Comparison of ENCODE assay signal across 29 cellular contexts in the genomic region with DNA sequence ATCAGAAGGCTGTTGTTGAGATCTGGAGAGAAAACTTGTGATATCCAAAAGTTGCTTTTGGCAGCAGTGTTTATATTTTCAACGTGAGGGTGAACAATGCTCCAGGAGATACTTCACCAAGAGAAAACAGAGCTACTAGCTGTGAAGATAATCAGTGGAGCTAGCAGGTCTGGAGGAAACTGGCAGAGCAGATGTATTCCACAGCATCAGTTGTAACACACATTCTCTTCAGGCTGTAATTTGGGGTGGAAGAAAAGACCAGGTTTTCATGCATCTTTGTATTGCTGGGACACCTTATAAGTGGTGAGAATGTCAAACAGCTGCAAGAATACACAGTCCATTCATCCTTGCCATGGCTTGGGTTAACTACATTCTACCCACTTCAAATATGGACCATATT. TPM values are rescaled to one million over a fixed set of nuclear protein-coding genes. Genes with fewer than 3 reads are reported as not detected.
DNase-seq lines count a peak whose midpoint lies in the region; ATAC-seq, FAIRE-seq and TF ChIP-seq lines count a peak whose summit lies in the region.
"Had no signal": no experiment of that assay in that cellular context is flagged by ENCODE, and none has a peak within 500 bp of the region (broad histone marks: within the 10 kb centered on the region; RNA-seq: fewer than 3 reads in every experiment).

No MANE protein-coding gene starts in this region.

- CTCF ChIA-PET in A549 (lab: Yijun Ruan, JAX): interaction anchor here (0.9 to 5.0 kb wide), 8 partner anchors 8 to 474 kb away, joined by 3 to 46 read pairs (median 4); a partner anchor contains a TSS

- FAIRE-seq in A549 (lab: Jason Lieb, UNC): no peak
- FAIRE-seq: frontal cortex, H1, HepG2 had no signal

- no peak overlapping the region for H3K9ac ChIP-seq in endodermal cell (ENCODE audit: extremely low read depth, low read length, poor library complexity, severe bottlenecking)
- H3K9ac ChIP-seq in parathyroid adenoma: no peak overlapping the region
- H3K9ac ChIP-seq: BLaER1 had no signal

- TF ChIP-seq RAD21 in A549 (conservative IDR thresholded peaks at IDR 0.05 in 1 of 2, IDR thresholded peaks at IDR 0.05 in 1 of 2): no peak

- no peak for TF ChIP-seq EP300 in A549 (IDR thresholded peaks at IDR 0.05)

- H3K9me3 ChIP-seq in A549 (no peaks in the 10 kb centered on the region), endodermal cell (ENCODE audit: control insufficient read depth, low read length) (no peaks in the 10 kb centered on the region), parathyroid adenoma (ENCODE audit: control insufficient read depth, low read length) (no peaks in the 10 kb centered on the region), prostate gland (no peaks in the 10 kb centered on the region)
- H3K9me3 ChIP-seq: BLaER1, esophagus muscularis mucosa had no signal

- H3K4me1 Mint-ChIP-seq in HFFc6 (ENCODE audit: low read depth): peaks cover 62% of the 10 kb centered on the region
- peaks cover 75% of the 10 kb centered on the region for H3K4me1 Mint-ChIP-seq in endodermal cell

- H3K27ac ChIP-seq in A549 (no peak overlapping the region), endodermal cell (ENCODE audit: low read depth, low read length) (no peak overlapping the region), parathyroid adenoma (no peak overlapping the region), prostate gland (no peak overlapping the region)
- H3K27ac ChIP-seq: BLaER1, skin epidermis had no signal

- peaks cover 2% of the 10 kb centered on the region for H3K79me2 ChIP-seq in parathyroid adenoma

- no peak for ATAC-seq in A549
- ATAC-seq in HG02623 (IDR thresholded peaks at IDR 0.05; ENCODE audit: unreplicated experiment): no peak
- ATAC-seq: activated CD8-positive, alpha-beta T cell treated with anti-CD3 and anti-CD28 coated beads for 36 hours; effector memory CD8-positive, alpha-beta T cell; HepG2 had no signal

- H3K4me2 ChIP-seq in A549 (peak overlapping the region; percentile 96), parathyroid adenoma (ENCODE audit: low read length) (peak overlapping the region; percentile 27)

- H3K4me3 Mint-ChIP-seq in HFFc6 (peak overlapping the region; percentile 85), endodermal cell (no peak overlapping the region)
- H3K4me3 Mint-ChIP-seq: activated CD8-positive, alpha-beta T cell treated with anti-CD3 and anti-CD28 coated beads for 36 hours; effector memory CD8-positive, alpha-beta T cell; neural crest cell had no signal

- H3K36me3 ChIP-seq in endodermal cell (ENCODE audit: control insufficient read depth, insufficient read depth, low read length) (peaks cover 27% of the 10 kb centered on the region), parathyroid adenoma (ENCODE audit: control insufficient read depth, insufficient read depth, low read length) (no peaks in the 10 kb centered on the region), prostate gland (peaks cover 0 to 5% of the 10 kb centered on the region in 2 donors)

- TF ChIP-seq POLR2A in A549 (IDR thresholded peaks at IDR 0.05; ENCODE audit: low read length) (no peak), prostate gland (IDR thresholded peaks at IDR 0.05) (no peak)

- H3K4me3 ChIP-seq in A549 (no peak overlapping the region), endodermal cell (ENCODE audit: low read length) (peak overlapping the region; percentile 41), parathyroid adenoma (ENCODE audit: low read depth, low read length) (no peak overlapping the region), prostate gland (no peak overlapping the region)
- H3K4me3 ChIP-seq: BLaER1, esophagus muscularis mucosa, skin epidermis had no signal

- H3K36me3 Mint-ChIP-seq in HFFc6 (ENCODE audit: low read depth) (peaks cover 20% of the 10 kb centered on the region), endodermal cell (ENCODE audit: low read depth) (peaks cover 11% of the 10 kb centered on the region)

- DNase-seq in A549 (ENCODE audit: low read depth in 1 of 2, low spot score in 1 of 2) (no peak), HFFc6 (no peak), endodermal cell (no peak), prostate gland (ENCODE audit: low spot score) (no peak), retina (no peak)
- no peak for DNase-seq in activated CD4-positive, alpha-beta T cell treated with anti-CD3 and anti-CD28 coated beads for 4 hours
- DNase-seq: ACHN; activated CD4-positive, CD25-positive, alpha-beta regulatory T cell; activated CD8-positive, alpha-beta T cell treated with anti-CD3 and anti-CD28 coated beads for 36 hours; activated effector memory CD4-positive, alpha-beta T cell treated with Interleukin-2 at 50 U/mL for 16 hours; effector memory CD8-positive, alpha-beta T cell; hypothalamus; NCI-H1048; NCI-H2029 treated with DMSO at 0.1 percent for 48 hours; NCI-H345; NCI-H774; OCI-M1; Right ventricle myocardium superior; stimulated activated CD4-positive, alpha-beta T cell treated with anti-CD3 and anti-CD28 coated beads, Interleukin-1b, Interleukin-23, amount 100 ng/mL, for 48 hours; T-helper 9 cell had no signal

- H2AFZ ChIP-seq in parathyroid adenoma: no peak overlapping the region

- H3K27me3 Mint-ChIP-seq in HFFc6 (ENCODE audit: insufficient read depth) (no peaks in the 10 kb centered on the region; the same call in 1 of the 2 replicates), endodermal cell (ENCODE audit: insufficient read depth) (no peaks in the 10 kb centered on the region)
- H3K27me3 Mint-ChIP-seq: activated CD8-positive, alpha-beta T cell treated with anti-CD3 and anti-CD28 coated beads for 36 hours; effector memory CD8-positive, alpha-beta T cell had no signal

- H3K27me3 ChIP-seq in endodermal cell (ENCODE audit: control insufficient read depth, insufficient read depth, low read length, poor library complexity, severe bottlenecking) (no peaks in the 10 kb centered on the region), parathyroid adenoma (ENCODE audit: control insufficient read depth, insufficient read depth, low read length) (no peaks in the 10 kb centered on the region), prostate gland (replicated peaks; ENCODE audit: insufficient read depth) (no peaks in the 10 kb centered on the region)
- H3K27me3 ChIP-seq: BLaER1, esophagus muscularis mucosa had no signal

- no peak for TF ChIP-seq CTCF in A549 (IDR thresholded peaks at IDR 0.05)
- no peak for TF ChIP-seq CTCF in HFFc6 (IDR thresholded peaks at IDR 0.05)
- no peak for TF ChIP-seq CTCF in endodermal cell (conservative IDR thresholded peaks at IDR 0.05)
- TF ChIP-seq CTCF in parathyroid adenoma (IDR thresholded peaks at IDR 0.05): no peak
- no peak for TF ChIP-seq CTCF in prostate gland (IDR thresholded peaks at IDR 0.05)

- H3K4me1 ChIP-seq in A549: peaks cover 55% of the 10 kb centered on the region
- peaks cover 45% of the 10 kb centered on the region for H3K4me1 ChIP-seq in endodermal cell (ENCODE audit: control insufficient read depth, insufficient read depth, low read length)
- peaks cover 33% of the 10 kb centered on the region for H3K4me1 ChIP-seq in parathyroid adenoma
- H3K4me1 ChIP-seq in prostate gland (replicated peaks): peaks cover 8% of the 10 kb centered on the region

- peak overlapping the region; percentile 90; the same call in 1 of the 2 replicates for H3K27ac Mint-ChIP-seq in HFFc6
- peak overlapping the region; percentile 45 for H3K27ac Mint-ChIP-seq in endodermal cell
- H3K27ac Mint-ChIP-seq: activated CD8-positive, alpha-beta T cell treated with anti-CD3 and anti-CD28 coated beads for 36 hours; effector memory CD8-positive, alpha-beta T cell had no signal

- H3K9me3 Mint-ChIP-seq in HFFc6 (no peaks in the 10 kb centered on the region), endodermal cell (no peaks in the 10 kb centered on the region)
- H3K9me3 Mint-ChIP-seq: activated CD8-positive, alpha-beta T cell treated with anti-CD3 and anti-CD28 coated beads for 36 hours; effector memory CD8-positive, alpha-beta T cell; neural crest cell had no signal

- POLR2A ChIA-PET in A549 (lab: Yijun Ruan, JAX): no interaction called here

- WGBS in A549 (ENCODE audit: missing lambda C conversion rate): 9% methylated on average over 1 of the region's 1 CpG
- 45 to 63% methylated on average over 1 of the region's 1 CpG for WGBS in endodermal cell (ENCODE audit: insufficient coverage in 1 of 2, insufficient read length in 1 of 2), 2 experiments
- 35% methylated on average over 1 of the region's 1 CpG for WGBS in prostate gland

- intact Hi-C loops in prostate gland (cut with DNase I): no loop called here

TF ChIP-seq in A549, 52 proteins besides CTCF, POLR2A, EP300 and RAD21 (continues in another document):
- TF ChIP-seq MAZ (IDR thresholded peaks at IDR 0.05; ENCODE audit: borderline replicate concordance, low read depth, low read length) (no peak), GATA3 (IDR thresholded peaks at IDR 0.05; ENCODE audit: borderline replicate concordance) (no peak), ZFP36 (IDR thresholded peaks at IDR 0.05; ENCODE audit: borderline replicate concordance, partially characterized antibody) (no peak)

RNA-seq across cellular contexts. Expression of a gene that starts 22.0 kb away (rescaled TPM):
- polyA plus RNA-seq in A549 (2011; rRNA removed) (147 and 148 TPM in 2 replicates), A549 (2017; fragmentation: RNase III; extraction: RNeasy Plus Mini Kit Qiagen cat#74134 plus additional on column Dnase treatment) (124 to 145 TPM (median 133 TPM) in 3 replicates)
- polyA plus RNA-seq in A549 (2012; cell fraction: cytosol; rRNA removed): 66.5 and 81.2 TPM in 2 replicates
- 65.5 and 81.1 TPM in 2 replicates for polyA plus RNA-seq in A549 (2012; cell fraction: nucleus; rRNA removed)
- 94.6 and 102 TPM in 2 replicates for polyA minus RNA-seq in A549 (2011; rRNA and poly(A)+ RNA removed)
- 10 to 100 TPM; 73.4 to 87.1 (median 74.7) TPM for total RNA-seq in HFFc6 (2021; fragmentation: NEBNext Ultra II Directional; extraction: Animal tissue kit (Norgen Biotek cat#: 25700))
- total RNA-seq in endodermal cell (10 to 100 TPM; 78.9 to 96.0 TPM), prostate gland (10 to 100 TPM; 47.5 to 51.5 TPM)
- polyA plus RNA-seq in endodermal cell (2013, experiment 1 of 2): 99.3 TPM
- 91.2 TPM for polyA plus RNA-seq in endodermal cell (2013, experiment 2 of 2)

RNA-seq across cellular contexts. Expression of a gene that starts 27.9 kb away (rescaled TPM):
- polyA plus RNA-seq in A549 (2011; rRNA removed) (16.4 and 20.2 TPM in 2 replicates), A549 (2017; fragmentation: RNase III; extraction: RNeasy Plus Mini Kit Qiagen cat#74134 plus additional on column Dnase treatment) (14.4 to 16.7 TPM (median 16.1 TPM) in 3 replicates)
- polyA plus RNA-seq in A549 (2012; cell fraction: cytosol; rRNA removed): 13.3 and 14.6 TPM in 2 replicates
- 31.9 and 33.1 TPM in 2 replicates for polyA plus RNA-seq in A549 (2012; cell fraction: nucleus; rRNA removed)
- 30.5 and 34.0 TPM in 2 replicates for polyA minus RNA-seq in A549 (2011; rRNA and poly(A)+ RNA removed)
- 10 to 100 TPM; 33.2 to 48.4 (median 36.8) TPM for total RNA-seq in HFFc6 (2021; fragmentation: NEBNext Ultra II Directional; extraction: Animal tissue kit (Norgen Biotek cat#: 25700))
- total RNA-seq in endodermal cell (10 to 100 TPM; 64.9 to 66.1 TPM), prostate gland (10 to 100 TPM; 36.8 to 73.2 TPM)
- 61.2 TPM for polyA plus RNA-seq in endodermal cell (2013, experiment 1 of 2)
- 53.1 TPM for polyA plus RNA-seq in endodermal cell (2013, experiment 2 of 2)
